ENCODE assay signal across 1 cellular context in the genomic region with DNA sequence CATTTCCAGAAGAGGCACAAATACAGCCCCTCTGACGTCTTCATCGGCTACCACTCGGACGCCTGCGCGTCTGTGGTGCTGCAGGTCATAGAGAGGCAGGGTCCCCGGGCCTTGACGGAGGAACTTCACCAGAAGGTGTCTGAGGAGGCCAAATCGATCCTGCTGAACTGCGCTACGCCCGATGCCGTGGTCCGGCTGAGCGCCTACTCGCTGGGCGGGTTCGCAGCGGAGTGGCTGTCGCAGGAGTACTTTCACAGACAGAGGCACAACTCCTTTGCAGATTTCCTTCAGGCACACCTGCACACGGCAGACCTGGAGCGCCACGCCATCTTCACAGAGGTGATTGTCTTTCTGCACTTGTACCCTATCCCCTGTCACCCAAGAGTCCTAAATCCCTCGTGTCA.
TF ChIP-seq lines count a peak whose summit lies in the region.

No MANE protein-coding gene starts in this region.

TF ChIP-seq in HepG2, 621 proteins besides CTCF, POLR2A, EP300 and RAD21 (continued from another document):
- TF ChIP-seq, protein P1, sequence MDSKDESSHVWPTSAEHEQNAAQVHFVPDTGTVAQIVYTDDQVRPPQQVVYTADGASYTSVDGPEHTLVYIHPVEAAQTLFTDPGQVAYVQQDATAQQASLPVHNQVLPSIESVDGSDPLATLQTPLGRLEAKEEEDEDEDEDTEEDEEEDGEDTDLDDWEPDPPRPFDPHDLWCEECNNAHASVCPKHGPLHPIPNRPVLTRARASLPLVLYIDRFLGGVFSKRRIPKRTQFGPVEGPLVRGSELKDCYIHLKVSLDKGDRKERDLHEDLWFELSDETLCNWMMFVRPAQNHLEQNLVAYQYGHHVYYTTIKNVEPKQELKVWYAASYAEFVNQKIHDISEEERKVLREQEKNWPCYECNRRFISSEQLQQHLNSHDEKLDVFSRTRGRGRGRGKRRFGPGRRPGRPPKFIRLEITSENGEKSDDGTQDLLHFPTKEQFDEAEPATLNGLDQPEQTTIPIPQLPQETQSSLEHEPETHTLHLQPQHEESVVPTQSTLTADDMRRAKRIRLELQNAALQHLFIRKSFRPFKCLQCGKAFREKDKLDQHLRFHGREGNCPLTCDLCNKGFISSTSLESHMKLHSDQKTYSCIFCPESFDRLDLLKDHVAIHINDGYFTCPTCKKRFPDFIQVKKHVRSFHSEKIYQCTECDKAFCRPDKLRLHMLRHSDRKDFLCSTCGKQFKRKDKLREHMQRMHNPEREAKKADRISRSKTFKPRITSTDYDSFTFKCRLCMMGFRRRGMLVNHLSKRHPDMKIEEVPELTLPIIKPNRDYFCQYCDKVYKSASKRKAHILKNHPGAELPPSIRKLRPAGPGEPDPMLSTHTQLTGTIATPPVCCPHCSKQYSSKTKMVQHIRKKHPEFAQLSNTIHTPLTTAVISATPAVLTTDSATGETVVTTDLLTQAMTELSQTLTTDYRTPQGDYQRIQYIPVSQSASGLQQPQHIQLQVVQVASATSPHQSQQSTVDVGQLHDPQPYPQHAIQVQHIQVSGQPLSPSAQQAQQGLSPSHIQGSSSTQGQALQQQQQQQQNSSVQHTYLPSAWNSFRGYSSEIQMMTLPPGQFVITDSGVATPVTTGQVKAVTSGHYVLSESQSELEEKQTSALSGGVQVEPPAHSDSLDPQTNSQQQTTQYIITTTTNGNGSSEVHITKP (CRISPR knock-in tag; IDR thresholded peaks at IDR 0.05; ENCODE audit: low read depth): no peak
- TF ChIP-seq ZNF33A (CRISPR knock-in tag; IDR thresholded peaks at IDR 0.05; ENCODE audit: borderline replicate concordance): no peak
TF ChIP-seq in HepG2: peak in this region for 1.
